Comparison of ENCODE assay signal across 16 cellular contexts in the genomic region with DNA sequence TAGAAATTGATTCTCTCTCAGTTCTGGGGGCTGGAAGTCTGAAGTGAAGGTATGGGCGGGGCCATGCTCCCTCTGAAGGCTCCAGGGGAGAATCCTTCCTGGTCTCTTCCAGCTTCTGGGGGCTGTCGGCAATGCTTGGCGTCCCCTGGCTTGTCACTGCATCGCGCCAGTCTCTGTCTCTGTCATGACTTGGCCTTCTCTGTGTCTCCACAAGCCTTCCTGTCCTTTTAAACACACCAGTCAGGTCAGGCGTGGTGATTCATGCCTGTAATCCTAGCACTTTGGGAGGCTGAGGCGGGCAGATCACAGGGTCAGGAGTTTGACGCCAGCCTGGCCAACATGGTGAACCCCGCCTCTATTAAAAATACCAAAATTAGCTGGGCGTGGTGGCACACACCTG.
DNase-seq lines count a peak whose midpoint lies in the region; TF ChIP-seq lines count a peak whose summit lies in the region.
"Had no signal": no experiment of that assay in that cellular context is flagged by ENCODE, and none has a peak within 500 bp of the region (broad histone marks: within the 10 kb centered on the region; RNA-seq: fewer than 3 reads in every experiment).

No MANE protein-coding gene starts in this region.

- TF ChIP-seq CTCF in nephron progenitor cell (IDR thresholded peaks at IDR 0.05) (no peak), osteocyte (IDR thresholded peaks at IDR 0.05) (no peak)

- H3K4me3 Mint-ChIP-seq in nephron progenitor cell, result no peak overlapping the region
- H3K4me3 Mint-ChIP-seq in osteocyte (ENCODE audit: unreplicated experiment), result no peak overlapping the region
- H3K4me3 Mint-ChIP-seq: CD14-positive monocyte; CD8-positive, alpha-beta T cell had no signal

- H3K27me3 Mint-ChIP-seq in nephron progenitor cell (ENCODE audit: low read depth, poor library complexity) (peaks cover 12% of the 10 kb centered on the region), osteocyte (ENCODE audit: unreplicated experiment) (no peaks in the 10 kb centered on the region)

- no peaks in the 10 kb centered on the region for H3K36me3 Mint-ChIP-seq in nephron progenitor cell (ENCODE audit: low read depth)
- H3K36me3 Mint-ChIP-seq in osteocyte (ENCODE audit: unreplicated experiment), result no peaks in the 10 kb centered on the region
- H3K36me3 Mint-ChIP-seq: CD14-positive monocyte; CD8-positive, alpha-beta T cell; IgD-negative memory B cell had no signal

- H3K4me1 Mint-ChIP-seq in nephron progenitor cell, result peaks cover 19% of the 10 kb centered on the region
- H3K4me1 Mint-ChIP-seq in osteocyte (ENCODE audit: unreplicated experiment), result peaks cover 2% of the 10 kb centered on the region
- H3K4me1 Mint-ChIP-seq: CD14-positive monocyte, IgD-negative memory B cell had no signal

- H3K9me3 Mint-ChIP-seq in nephron progenitor cell, result peaks cover 3% of the 10 kb centered on the region
- H3K9me3 Mint-ChIP-seq in osteocyte (ENCODE audit: unreplicated experiment), result no peaks in the 10 kb centered on the region
- H3K9me3 Mint-ChIP-seq: CD8-positive, alpha-beta T cell had no signal

- H3K27ac Mint-ChIP-seq in nephron progenitor cell (peak overlapping the region; percentile 42), osteocyte (ENCODE audit: unreplicated experiment) (no peak overlapping the region)
- H3K27ac Mint-ChIP-seq: CD8-positive, alpha-beta T cell had no signal

- DNase-seq in activated effector memory CD4-positive, alpha-beta T cell treated with anti-CD3 and anti-CD28 coated beads, Interleukin-2, amount 50 U/mL, for 16 hours, result peak; percentile 8
- no peak for DNase-seq in activated effector memory CD4-positive, alpha-beta T cell treated with Interleukin-2 at 50 U/mL for 16 hours
- DNase-seq in ecto neural progenitor cell (ENCODE audit: low spot score) (peak; percentile 17), nephron progenitor cell (no peak), NCI-H345 (lab: John Stamatoyannopoulos, UW) (no peak), osteocyte (ENCODE audit: extremely low spot score, unreplicated experiment) (no peak), HCEC 1CT (no peak), NCI-H1436 treated with DMSO at 0.1 percent for 48 hours (lab: John Stamatoyannopoulos, UW) (no peak)
- DNase-seq: CD8-positive, alpha-beta T cell; COR-L47; DMS153; DND-41; GDM1; GM23248 had no signal

Comparison
In these comparisons a context has a peak if more than half of its experiments do, and no peak if none do; other contexts are left out.
1. DNase-seq: peak in activated effector memory CD4-positive, alpha-beta T cell treated with anti-CD3 and anti-CD28 coated beads, Interleukin-2, amount 50 U/mL, for 16 hours (single experiment) and ecto neural progenitor cell (single experiment); none in activated effector memory CD4-positive, alpha-beta T cell treated with Interleukin-2 at 50 U/mL for 16 hours (single experiment), nephron progenitor cell (single experiment), NCI-H345 (single experiment), osteocyte (single experiment), HCEC 1CT (single experiment) and NCI-H1436 treated with DMSO at 0.1 percent for 48 hours (single experiment).